Comparison of ENCODE assay signal across 1 cellular context in genomic region chr3:158098834-158099424, GRCh38.
TF ChIP-seq lines count a peak whose summit lies in the region.

No MANE protein-coding gene starts in this region.

TF ChIP-seq in WTC11, 78 proteins besides CTCF, POLR2A, EP300 and RAD21 (continued from another document):
- TF ChIP-seq HMGXB4 (CRISPR knock-in tag; IDR thresholded peaks at IDR 0.05) (no peak), AFF4 (CRISPR knock-in tag; IDR thresholded peaks at IDR 0.05; ENCODE audit: borderline replicate concordance) (no peak), FOXJ3 (CRISPR knock-in tag; IDR thresholded peaks at IDR 0.05; ENCODE audit: borderline replicate concordance) (no peak), JAZF1 (CRISPR knock-in tag; IDR thresholded peaks at IDR 0.05) (no peak), PRDM15 (CRISPR knock-in tag; IDR thresholded peaks at IDR 0.05) (no peak), CREM (CRISPR knock-in tag; IDR thresholded peaks at IDR 0.05) (no peak), PREB (CRISPR knock-in tag; IDR thresholded peaks at IDR 0.05; ENCODE audit: borderline replicate concordance) (no peak), TP53 (CRISPR knock-in tag; IDR thresholded peaks at IDR 0.05) (no peak), ZNF512 (CRISPR knock-in tag; IDR thresholded peaks at IDR 0.05; ENCODE audit: borderline replicate concordance) (no peak), TEAD1 (CRISPR knock-in tag; IDR thresholded peaks at IDR 0.05) (no peak), RELA (CRISPR knock-in tag; IDR thresholded peaks at IDR 0.05; ENCODE audit: borderline replicate concordance) (no peak), SP1 (CRISPR knock-in tag; conservative IDR thresholded peaks at IDR 0.05) (no peak)
